In the genomic region with DNA sequence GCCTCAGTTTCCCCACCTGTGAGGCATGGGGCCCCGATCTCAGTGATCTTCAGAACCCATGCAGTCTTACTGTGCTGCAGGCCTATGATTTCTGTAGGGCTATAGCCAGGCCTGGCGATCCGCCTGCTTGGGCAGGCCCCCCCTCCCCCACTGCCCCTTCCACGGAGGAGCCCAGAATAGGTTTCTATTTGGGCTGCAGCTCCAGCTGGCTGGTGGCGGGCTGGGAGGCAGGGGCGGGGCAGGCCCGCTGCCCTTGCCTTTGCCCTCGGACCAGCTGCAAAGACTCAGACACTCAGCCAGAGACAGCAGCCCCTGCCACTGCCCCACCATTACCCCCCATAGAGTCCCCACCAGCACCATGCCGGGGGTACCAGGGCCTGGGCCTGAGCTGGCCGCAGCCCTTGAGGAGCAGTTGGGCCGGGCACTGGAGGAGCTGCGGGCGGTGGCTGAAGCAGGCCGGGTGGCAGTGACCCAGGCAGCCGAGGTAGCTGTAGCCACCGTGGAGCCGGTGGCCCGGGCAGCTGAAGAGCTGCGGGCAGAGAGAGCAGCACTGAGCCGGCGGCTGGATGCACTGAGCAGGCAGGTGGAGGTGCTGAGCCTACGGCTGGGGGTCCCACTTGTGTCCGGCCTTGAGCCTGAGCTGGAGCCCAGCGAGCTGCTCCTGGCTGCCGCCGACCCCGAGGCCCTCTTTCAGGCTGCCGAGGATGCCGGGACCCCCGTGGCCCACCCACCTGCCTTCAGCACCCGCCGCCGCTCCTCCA, we compare ENCODE assay signal across 16 cellular contexts. TPM values are rescaled to one million over a fixed set of nuclear protein-coding genes. Genes with fewer than 3 reads are reported as not detected.
DNase-seq lines count a peak whose midpoint lies in the region; ATAC-seq and TF ChIP-seq lines count a peak whose summit lies in the region.
"Had no signal": no experiment of that assay in that cellular context is flagged by ENCODE, and none has a peak within 500 bp of the region (broad histone marks: within the 10 kb centered on the region; RNA-seq: fewer than 3 reads in every experiment).

No MANE protein-coding gene starts in this region.

- H3K27ac ChIP-seq in ovary (peak overlapping the region in 1 of 2 donors; percentile 44), foreskin keratinocyte (no peak overlapping the region)
- H3K27ac ChIP-seq: SK-N-MC had no signal

- H3K27me3 ChIP-seq in ovary, result no peaks in the 10 kb centered on the region
- no peaks in the 10 kb centered on the region for H3K27me3 ChIP-seq in foreskin keratinocyte
- H3K27me3 ChIP-seq: adrenal gland had no signal

- H3K9me3 Mint-ChIP-seq in stimulated activated naive CD8-positive, alpha-beta T cell treated with anti-CD3 and anti-CD28 coated beads, Interleukin-15, amount 100 ng/mL, for 72 hours, result no peaks in the 10 kb centered on the region
- H3K9me3 Mint-ChIP-seq: memory B cell had no signal

- H3K4me1 Mint-ChIP-seq in stimulated activated naive CD8-positive, alpha-beta T cell treated with anti-CD3 and anti-CD28 coated beads, Interleukin-15, amount 100 ng/mL, for 72 hours, result no peaks in the 10 kb centered on the region

- no peak overlapping the region for H3K27ac Mint-ChIP-seq in stimulated activated naive CD8-positive, alpha-beta T cell treated with anti-CD3 and anti-CD28 coated beads, Interleukin-15, amount 100 ng/mL, for 72 hours
- H3K27ac Mint-ChIP-seq: memory B cell, progenitor cell of endocrine pancreas had no signal

- H3K9me3 ChIP-seq in ovary, result no peaks in the 10 kb centered on the region
- H3K9me3 ChIP-seq: adrenal gland had no signal

- H3K4me3 Mint-ChIP-seq in stimulated activated naive CD8-positive, alpha-beta T cell treated with anti-CD3 and anti-CD28 coated beads, Interleukin-15, amount 100 ng/mL, for 72 hours, result no peak overlapping the region
- H3K4me3 Mint-ChIP-seq: memory B cell had no signal

- no peaks in the 10 kb centered on the region for H3K27me3 Mint-ChIP-seq in stimulated activated naive CD8-positive, alpha-beta T cell treated with anti-CD3 and anti-CD28 coated beads, Interleukin-15, amount 100 ng/mL, for 72 hours
- H3K27me3 Mint-ChIP-seq: memory B cell, progenitor cell of endocrine pancreas had no signal

- TF ChIP-seq POLR2A in ovary (IDR thresholded peaks at IDR 0.05), result no peak

- ATAC-seq in stimulated activated naive CD8-positive, alpha-beta T cell treated with anti-CD3 and anti-CD28 coated beads, Interleukin-15, Interleukin-2, amounts not matched to agents 100 U/mL and 50 U/mL, for 24 hours, result peak; percentile 5
- ATAC-seq in stimulated activated naive CD8-positive, alpha-beta T cell treated with anti-CD3 and anti-CD28 coated beads, Interleukin-15, amount 100 ng/mL, for 72 hours, result no peak
- ATAC-seq in Right ventricle myocardium inferior (peak; percentile 78), GM18498 (IDR thresholded peaks at IDR 0.05; ENCODE audit: unreplicated experiment) (no peak), foreskin keratinocyte (no peak), GM19351 (IDR thresholded peaks at IDR 0.05; ENCODE audit: unreplicated experiment) (no peak)
- ATAC-seq: GM12878, HepG2 had no signal

- TF ChIP-seq CTCF in ovary (IDR thresholded peaks at IDR 0.05) (no peak), foreskin keratinocyte (conservative IDR thresholded peaks at IDR 0.05) (no peak)

- intact Hi-C loops in Right ventricle myocardium inferior (cut with DNase I) (no loop called here), ovary (cut with DNase I) (loop anchor here in 1 of 4 donors (10.0 kb wide), 1 partner anchor 52 kb away; the partner anchor contains the start of gene PLA2G3)

- 63 to 69% (median 67%) methylated on average over 29 to 33 of the region's 33 CpGs for WGBS in ovary, 3 donors

- no peak for TF ChIP-seq EP300 in ovary (IDR thresholded peaks at IDR 0.05)

- DNase-seq in stimulated activated naive CD8-positive, alpha-beta T cell treated with anti-CD3 and anti-CD28 coated beads, Interleukin-15, Interleukin-2, amounts not matched to agents 100 U/mL and 50 U/mL, for 24 hours, result no peak
- DNase-seq in stimulated activated naive CD8-positive, alpha-beta T cell treated with anti-CD3 and anti-CD28 coated beads, Interleukin-15, amount 100 ng/mL, for 72 hours, result no peak
- DNase-seq in Right ventricle myocardium inferior (ENCODE audit: missing footprints), result peak; percentile 79
- DNase-seq in ovary, result peak; percentile 52 to 80 (median 77)
- DNase-seq in SHP77 (lab: John Stamatoyannopoulos, UW), result no peak
- no peak for DNase-seq in foreskin keratinocyte
- DNase-seq: activated T-cell treated with anti-CD3 and anti-CD28 coated beads for 4 hours, NCI-H748 treated with DMSO at 0.1 percent for 48 hours had no signal

- peak overlapping the region; percentile 10 for H3K4me3 ChIP-seq in ovary
- H3K4me3 ChIP-seq: adrenal gland, GM12878, SK-N-MC had no signal

- no peaks in the 10 kb centered on the region for H3K36me3 ChIP-seq in ovary

- peaks cover 7% of the 10 kb centered on the region for H3K4me1 ChIP-seq in ovary (ENCODE audit: insufficient read depth)
- H3K4me1 ChIP-seq in foreskin keratinocyte, result no peaks in the 10 kb centered on the region
- H3K4me1 ChIP-seq: adrenal gland had no signal

RNA-seq across cellular contexts. Expression of gene SMTN, which starts 12.2 kb away (rescaled TPM):
- total RNA-seq in Right ventricle myocardium inferior, result 250 TPM
- total RNA-seq in ovary, result 100 to 1,000 TPM in 3 of 7 donors, 10 to 100 TPM in 4; 39.9 to 238 (median 87.6) TPM
- 10 to 100 TPM; 23.1 to 61.2 TPM for polyA plus RNA-seq in ovary
- 214 and 236 TPM in 2 replicates for total RNA-seq in foreskin keratinocyte
- polyA plus RNA-seq in foreskin keratinocyte, result 186 and 201 TPM in 2 replicates

RNA-seq across cellular contexts. Expression of gene SELENOM, which starts 14.1 kb away (rescaled TPM):
- 48.2 TPM for total RNA-seq in Right ventricle myocardium inferior
- 100 to 1,000 TPM; 229 to 678 (median 306) TPM for total RNA-seq in ovary
- polyA plus RNA-seq in ovary, result 100 to 1,000 TPM in 1 of 2 donors, 10 to 100 TPM in 1; 25.7 to 433 TPM
- 5.7 and 15.5 TPM in 2 replicates for total RNA-seq in foreskin keratinocyte
- polyA plus RNA-seq in foreskin keratinocyte, result 10.7 and 32.2 TPM in 2 replicates

RNA-seq across cellular contexts. Expression of gene INPP5J, which starts 29.5 kb away (rescaled TPM):
- total RNA-seq in Right ventricle myocardium inferior (16.6 TPM), ovary (1 to 10 TPM in 5 of 7 donors, under 1 TPM in 2; 0.63 to 3.1 (median 1.5) TPM), foreskin keratinocyte (1.3 TPM in 2 replicates)
- polyA plus RNA-seq in ovary (under 1 TPM; 0.65 to 0.67 TPM), foreskin keratinocyte (1.1 and 1.3 TPM in 2 replicates)

RNA-seq across cellular contexts. Expression of gene PLA2G3, which starts 47.0 kb away (rescaled TPM):
- not detected for total RNA-seq in Right ventricle myocardium inferior
- under 1 TPM in 1 of 7 donors, not detected in 6; 0.13 TPM for total RNA-seq in ovary
- not detected for polyA plus RNA-seq in ovary
- total RNA-seq in foreskin keratinocyte, result 0.71 and 0.92 TPM in 2 replicates
- polyA plus RNA-seq in foreskin keratinocyte, result 0.65 and 0.84 TPM in 2 replicates
- total RNA-seq: adrenal gland, GM12878 had no signal

Comparison
In these comparisons a context has a peak if more than half of its experiments do, and no peak if none do; other contexts are left out.
1. ATAC-seq: peak in stimulated activated naive CD8-positive, alpha-beta T cell treated with anti-CD3 and anti-CD28 coated beads, Interleukin-15, Interleukin-2, amounts not matched to agents 100 U/mL and 50 U/mL, for 24 hours (single experiment) and Right ventricle myocardium inferior (single experiment); none in stimulated activated naive CD8-positive, alpha-beta T cell treated with anti-CD3 and anti-CD28 coated beads, Interleukin-15, amount 100 ng/mL, for 72 hours (single experiment), GM18498 (single experiment), foreskin keratinocyte (single experiment) and GM19351 (single experiment).
2. DNase-seq: peak in Right ventricle myocardium inferior (single experiment) and ovary (5 of 5); none in stimulated activated naive CD8-positive, alpha-beta T cell treated with anti-CD3 and anti-CD28 coated beads, Interleukin-15, Interleukin-2, amounts not matched to agents 100 U/mL and 50 U/mL, for 24 hours (single experiment), stimulated activated naive CD8-positive, alpha-beta T cell treated with anti-CD3 and anti-CD28 coated beads, Interleukin-15, amount 100 ng/mL, for 72 hours (0 of 2), SHP77 (0 of 2) and foreskin keratinocyte (0 of 2).